8 cellular contexts compared by ENCODE assay signal in the genomic region with DNA sequence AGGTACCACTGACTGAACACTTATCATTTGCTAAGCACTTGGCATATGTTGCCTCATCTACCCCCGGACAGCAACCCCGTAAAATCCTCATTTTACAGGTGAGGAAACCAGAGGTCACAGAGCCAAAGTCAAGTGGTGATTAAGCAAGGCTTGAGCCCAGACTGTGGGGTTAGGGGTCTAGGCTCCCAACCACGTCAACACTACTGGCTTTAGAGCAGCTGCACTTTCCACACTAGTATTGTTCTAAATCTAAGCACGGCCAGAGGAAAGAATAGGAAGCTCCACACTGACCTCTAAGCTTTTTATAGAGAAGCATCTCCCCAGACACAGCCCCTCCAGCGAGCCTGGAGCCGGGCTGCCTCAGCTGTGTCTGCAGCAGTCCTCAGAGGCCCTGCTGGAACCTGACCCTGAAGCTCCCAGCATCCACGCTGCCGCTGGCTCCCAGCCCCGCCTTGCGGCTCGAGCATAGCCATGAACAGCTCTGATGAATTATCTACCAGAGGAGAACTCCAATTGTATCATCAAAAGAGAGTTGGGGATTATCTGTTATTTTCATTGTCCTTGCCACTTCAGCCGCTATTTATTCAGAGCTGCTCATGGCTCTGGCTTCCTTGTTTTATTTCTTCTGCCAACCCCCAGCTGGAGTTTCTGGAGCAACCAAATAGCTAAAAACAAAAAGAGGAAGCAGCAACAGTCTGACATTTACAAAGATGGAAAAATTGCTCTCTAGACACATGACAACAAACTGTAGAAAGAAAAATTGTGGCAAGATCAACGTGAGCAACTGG.
DNase-seq lines count a peak whose midpoint lies in the region; ATAC-seq and TF ChIP-seq lines count a peak whose summit lies in the region.

No MANE protein-coding gene starts in this region.

- no peak for DNase-seq in CD4-positive, CD25-positive, alpha-beta regulatory T cell
- DNase-seq in NCI-H345 (lab: John Stamatoyannopoulos, UW) (peak; percentile 72), cardiac fibroblast (ENCODE audit: low read depth in 2 of 2) (peak; percentile 74 to 82), lung microvascular endothelial cell (ENCODE audit: low read depth in 2 of 2) (peak; percentile 53 to 75), thyroid gland (peak; percentile 26 to 40), foreskin keratinocyte (no peak)

- no peak overlapping the region for H3K4me3 ChIP-seq in CD4-positive, CD25-positive, alpha-beta regulatory T cell (ENCODE audit: low read depth, low read length)
- H3K4me3 ChIP-seq in cardiac fibroblast (replicated peaks in 1 of 2; ENCODE audit: low read depth in 2 of 2, low read length in 2 of 2): no peak overlapping the region
- no peak overlapping the region for H3K4me3 ChIP-seq in thyroid gland (replicated peaks in 1 of 3)

- peak overlapping the region in 2 of 3 donors; percentile 46 to 48 for H3K27ac Mint-ChIP-seq in CD4-positive, CD25-positive, alpha-beta regulatory T cell

- H3K27me3 Mint-ChIP-seq in CD4-positive, CD25-positive, alpha-beta regulatory T cell: peaks cover 3% of the 10 kb centered on the region

- ATAC-seq in CD4-positive, CD25-positive, alpha-beta regulatory T cell (ENCODE audit: low read depth in 2 of 2): no peak
- ATAC-seq in foreskin keratinocyte: no peak
- ATAC-seq in GM19455 (IDR thresholded peaks at IDR 0.05; ENCODE audit: unreplicated experiment): no peak
- no peak for ATAC-seq in HG03045 (IDR thresholded peaks at IDR 0.05; ENCODE audit: unreplicated experiment)

- no peak overlapping the region for H3K27ac ChIP-seq in CD4-positive, CD25-positive, alpha-beta regulatory T cell (ENCODE audit: insufficient read depth, low read length, poor library complexity, severe bottlenecking)
- peak overlapping the region; percentile 24 to 46 (median 29) for H3K27ac ChIP-seq in thyroid gland
- H3K27ac ChIP-seq in foreskin keratinocyte: no peak overlapping the region

- no peak for TF ChIP-seq POLR2A in thyroid gland (IDR thresholded peaks at IDR 0.05)

- 59 to 69% methylated on average over 13 of the region's 13 CpGs for WGBS in thyroid gland, 2 donors

- intact Hi-C loops in thyroid gland (cut with DNase I): no loop called here

- no peaks in the 10 kb centered on the region for H3K36me3 Mint-ChIP-seq in CD4-positive, CD25-positive, alpha-beta regulatory T cell

- H3K36me3 ChIP-seq in CD4-positive, CD25-positive, alpha-beta regulatory T cell (ENCODE audit: control insufficient read depth, insufficient read depth, low read length): no peaks in the 10 kb centered on the region
- no peaks in the 10 kb centered on the region for H3K36me3 ChIP-seq in thyroid gland

- no peaks in the 10 kb centered on the region for H3K4me1 ChIP-seq in CD4-positive, CD25-positive, alpha-beta regulatory T cell (ENCODE audit: control insufficient read depth, insufficient read depth, low read length, poor library complexity, severe bottlenecking)
- H3K4me1 ChIP-seq in thyroid gland (peaks cover 4 to 28% of the 10 kb centered on the region in 2 donors), foreskin keratinocyte (peaks cover 5% of the 10 kb centered on the region)

- peak; percentile 18 for TF ChIP-seq CTCF in cardiac fibroblast (IDR thresholded peaks at IDR 0.05; ENCODE audit: low read depth, low read length)
- TF ChIP-seq CTCF in thyroid gland (IDR thresholded peaks at IDR 0.05): no peak
- TF ChIP-seq CTCF in foreskin keratinocyte (conservative IDR thresholded peaks at IDR 0.05): no peak

- H3K27me3 ChIP-seq in CD4-positive, CD25-positive, alpha-beta regulatory T cell (ENCODE audit: control insufficient read depth, insufficient read depth, low read length): no peaks in the 10 kb centered on the region
- no peaks in the 10 kb centered on the region for H3K27me3 ChIP-seq in thyroid gland
- H3K27me3 ChIP-seq in foreskin keratinocyte: no peaks in the 10 kb centered on the region

- no peaks in the 10 kb centered on the region for H3K9me3 Mint-ChIP-seq in CD4-positive, CD25-positive, alpha-beta regulatory T cell

- H3K9me3 ChIP-seq in CD4-positive, CD25-positive, alpha-beta regulatory T cell (ENCODE audit: control insufficient read depth in 2 of 2, low read length in 2 of 2): no peaks in the 10 kb centered on the region
- no peaks in the 10 kb centered on the region for H3K9me3 ChIP-seq in thyroid gland

- H3K4me1 Mint-ChIP-seq in CD4-positive, CD25-positive, alpha-beta regulatory T cell: peaks cover 0 to 3% (median under 1%) of the 10 kb centered on the region in 4 donors

- no peak overlapping the region for H3K4me3 Mint-ChIP-seq in CD4-positive, CD25-positive, alpha-beta regulatory T cell

Comparison
In these comparisons a context has a peak if more than half of its experiments do, and no peak if none do; other contexts are left out.
1. DNase-seq: peak in NCI-H345 (single experiment), cardiac fibroblast (2 of 2), lung microvascular endothelial cell (2 of 2) and thyroid gland (2 of 2); none in CD4-positive, CD25-positive, alpha-beta regulatory T cell (0 of 3) and foreskin keratinocyte (0 of 2).
2. H3K27ac ChIP-seq: peak in thyroid gland (3 of 3); none in CD4-positive, CD25-positive, alpha-beta regulatory T cell (single experiment) and foreskin keratinocyte (single experiment).